In the genomic region with DNA sequence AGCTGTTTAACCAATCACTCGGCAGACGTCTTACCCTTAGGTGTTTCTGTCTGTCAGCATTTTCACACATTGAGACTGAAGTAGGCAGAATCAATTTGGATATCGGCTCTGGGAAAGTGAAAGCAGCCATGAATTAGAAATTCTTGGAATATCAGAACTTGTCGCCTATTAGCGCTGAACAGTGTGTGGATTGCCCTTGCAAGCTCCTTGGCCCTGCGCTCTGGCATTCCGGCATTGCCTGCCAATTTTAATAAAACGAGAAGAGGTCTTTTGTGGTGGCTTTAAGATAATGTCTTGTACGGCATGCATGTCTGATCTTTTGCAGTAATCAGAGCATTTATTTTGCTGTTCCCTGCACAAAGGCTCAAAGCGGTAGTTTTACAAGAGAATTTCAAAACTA, we compare ENCODE assay signal across 21 cellular contexts.
A peak's percentile ranks its signal among the peaks of the same experiment; 100 is the strongest.
DNase-seq lines count a peak whose midpoint lies in the region; ATAC-seq, FAIRE-seq and TF ChIP-seq lines count a peak whose summit lies in the region.
"Had no signal": no experiment of that assay in that cellular context is flagged by ENCODE, and none has a peak within 500 bp of the region (broad histone marks: within the 10 kb centered on the region; RNA-seq: fewer than 3 reads in every experiment).

No MANE protein-coding gene starts in this region.

- no peaks in the 10 kb centered on the region for H3K9me1 ChIP-seq in K562 (ENCODE audit: control insufficient read depth, insufficient read depth, low read length)

- H3K9me3 ChIP-seq in heart left ventricle: no peaks in the 10 kb centered on the region
- H3K9me3 ChIP-seq in K562 (replicated peaks; ENCODE audit: control insufficient read depth, insufficient read depth, low read depth, low read length): no peaks in the 10 kb centered on the region

- TF ChIP-seq RAD21 in K562 (CRISPR knock-in tag; conservative IDR thresholded peaks at IDR 0.05 in 1 of 2, IDR thresholded peaks at IDR 0.05 in 1 of 2): no peak

- H3K4me3 Mint-ChIP-seq in mesothelial cell of epicardium: peak overlapping the region; percentile 50
- H3K4me3 Mint-ChIP-seq: CD4-positive, CD25-positive, alpha-beta regulatory T cell had no signal

- TF ChIP-seq POLR2A in heart left ventricle (IDR thresholded peaks at IDR 0.05) (no peak), K562 (conservative IDR thresholded peaks at IDR 0.05) (no peak)

- H3K79me2 ChIP-seq in K562 (ENCODE audit: control insufficient read depth, insufficient read depth, low read length): no peaks in the 10 kb centered on the region

- no peaks in the 10 kb centered on the region for H3K36me3 ChIP-seq in heart left ventricle
- H3K36me3 ChIP-seq in K562 (ENCODE audit: control insufficient read depth, insufficient read depth, low read length): no peaks in the 10 kb centered on the region
- H3K36me3 ChIP-seq: BLaER1 had no signal

- H3K27ac Mint-ChIP-seq in mesothelial cell of epicardium: no peak overlapping the region
- H3K27ac Mint-ChIP-seq: CD4-positive, CD25-positive, alpha-beta regulatory T cell had no signal

- H3K4me1 ChIP-seq in heart left ventricle (no peaks in the 10 kb centered on the region), K562 (replicated peaks in 1 of 2; ENCODE audit: control insufficient read depth in 2 of 2, insufficient read depth in 2 of 2, low read length in 2 of 2) (no peaks in the 10 kb centered on the region)
- H3K4me1 ChIP-seq: BLaER1 had no signal

- H3K27ac ChIP-seq in heart left ventricle (no peak overlapping the region), K562 (ENCODE audit: extremely low read depth, low read depth, low read length) (no peak overlapping the region)
- H3K27ac ChIP-seq: BLaER1 had no signal

- CTCF ChIA-PET in K562 (lab: Yijun Ruan, JAX; ENCODE audit: low intra/inter-chr PET ratio): no interaction called here

- POLR2A ChIA-PET in K562 (lab: Yijun Ruan, JAX): no interaction called here

- intact Hi-C loops in Right ventricle myocardium superior (cut with DNase I): no loop called here
- intact Hi-C loops in heart left ventricle (cut with DNase I): no loop called here
- intact Hi-C loops in K562 (cut with micrococcal nuclease): no loop called here

- H3K4me2 ChIP-seq in K562 (ENCODE audit: insufficient read depth, low read length): no peak overlapping the region
- H3K4me2 ChIP-seq: BLaER1 had no signal

- no peak for TF ChIP-seq CTCF in heart left ventricle (IDR thresholded peaks at IDR 0.05)
- TF ChIP-seq CTCF in K562 (IDR thresholded peaks at IDR 0.05 in 2 of 3, conservative IDR thresholded peaks at IDR 0.05 in 1 of 3; ENCODE audit: insufficient read depth in 2 of 3, low read depth in 1 of 3, low read length in 3 of 3): no peak
- no peak for TF ChIP-seq CTCF in mesothelial cell of epicardium (IDR thresholded peaks at IDR 0.05; ENCODE audit: unreplicated experiment)

- FAIRE-seq in K562 (lab: Jason Lieb, UNC): no peak
- FAIRE-seq: GM12892 had no signal

- no peaks in the 10 kb centered on the region for H4K20me1 ChIP-seq in K562 (replicated peaks; ENCODE audit: control insufficient read depth, insufficient read depth, low read length)
- H4K20me1 ChIP-seq: BLaER1 had no signal

- H3K36me3 Mint-ChIP-seq in mesothelial cell of epicardium: no peaks in the 10 kb centered on the region
- H3K36me3 Mint-ChIP-seq: CD4-positive, CD25-positive, alpha-beta regulatory T cell had no signal

- no TSS peak for BruUV-seq in K562 (replicated peaks; lab: Mats Ljungman, UMichigan)

- peaks cover 56% of the 10 kb centered on the region for H3K27me3 Mint-ChIP-seq in mesothelial cell of epicardium (ENCODE audit: low read depth)
- H3K27me3 Mint-ChIP-seq: CD4-positive, CD25-positive, alpha-beta regulatory T cell had no signal

- H3K27me3 ChIP-seq in heart left ventricle (peaks cover 0 to 9% (median 0%) of the 10 kb centered on the region in 9 donors), K562 (ENCODE audit: control insufficient read depth in 2 of 2, insufficient read depth in 2 of 2, low read length in 2 of 2) (no peaks in the 10 kb centered on the region; a peak in 1 of 5 replicates)
- H3K27me3 ChIP-seq: BLaER1 had no signal

- ATAC-seq in Right ventricle myocardium superior (ENCODE audit: poor library complexity): peak; percentile 48
- ATAC-seq in heart left ventricle: no peak
- no peak for ATAC-seq in K562
- no peak for ATAC-seq in GM21737 (IDR thresholded peaks at IDR 0.05; ENCODE audit: unreplicated experiment)
- ATAC-seq in HG03095 (IDR thresholded peaks at IDR 0.05; ENCODE audit: unreplicated experiment): no peak
- ATAC-seq: HCT116 had no signal

- no peak for TF ChIP-seq EP300 in K562 (IDR thresholded peaks at IDR 0.05; ENCODE audit: low read length)

- DNase-seq in Right ventricle myocardium superior (no peak), heart left ventricle (no peak), K562 (ENCODE audit: extremely low read depth in 1 of 4, low spot score in 3 of 4) (no peak), mesothelial cell of epicardium (ENCODE audit: low spot score in 2 of 2, unreplicated experiment in 2 of 2) (no peak)
- no peak for DNase-seq in activated naive CD4-positive, alpha-beta T cell treated with anti-CD3 and anti-CD28 coated beads, Interleukin-2, amount 50 U/mL, for 16 hours
- DNase-seq: CD4-positive, CD25-positive, alpha-beta regulatory T cell; DMS153; DND-41; Kasumi-1; NCI-H1105 treated with DMSO at 0.1 percent for 48 hours; NCI-H2029; NCI-H446; NCI-H524 treated with DMSO at 0.1 percent for 48 hours; NCI-H774; RPMI8226; SHP77 had no signal

- no peak overlapping the region for H2AFZ ChIP-seq in K562 (ENCODE audit: low read depth, low read length)

- 54 to 62% (median 59%) methylated on average over 10 of the region's 10 CpGs for WGBS in heart left ventricle, 4 donors
- 1% methylated on average over 10 of the region's 10 CpGs for WGBS in K562 (ENCODE audit: insufficient coverage, low coverage, missing lambda C conversion rate)

- no peak overlapping the region for H3K9ac ChIP-seq in K562 (ENCODE audit: insufficient read depth in 1 of 2, low read depth in 2 of 2, low read length in 2 of 2)
- H3K9ac ChIP-seq: BLaER1 had no signal

- in situ Hi-C loops in K562 (cut with MboI): no loop called here

- H3K4me1 Mint-ChIP-seq in mesothelial cell of epicardium: peaks cover 13% of the 10 kb centered on the region
- H3K4me1 Mint-ChIP-seq: CD4-positive, CD25-positive, alpha-beta regulatory T cell had no signal

- no peaks in the 10 kb centered on the region for H3K9me3 Mint-ChIP-seq in mesothelial cell of epicardium

- H3K4me3 ChIP-seq in heart left ventricle (no peak overlapping the region), K562 (no peak overlapping the region)
- H3K4me3 ChIP-seq: BLaER1 had no signal

TF ChIP-seq in K562, 482 proteins besides CTCF, POLR2A, EP300 and RAD21:
- TF ChIP-seq BMI1 (IDR thresholded peaks at IDR 0.05; ENCODE audit: low read length) (no peak), C11orf30 (IDR thresholded peaks at IDR 0.05; ENCODE audit: low read depth) (0 out of 2 replicates have a peak, but pooled peaks have one; percentile 7)
